In the genomic region with DNA sequence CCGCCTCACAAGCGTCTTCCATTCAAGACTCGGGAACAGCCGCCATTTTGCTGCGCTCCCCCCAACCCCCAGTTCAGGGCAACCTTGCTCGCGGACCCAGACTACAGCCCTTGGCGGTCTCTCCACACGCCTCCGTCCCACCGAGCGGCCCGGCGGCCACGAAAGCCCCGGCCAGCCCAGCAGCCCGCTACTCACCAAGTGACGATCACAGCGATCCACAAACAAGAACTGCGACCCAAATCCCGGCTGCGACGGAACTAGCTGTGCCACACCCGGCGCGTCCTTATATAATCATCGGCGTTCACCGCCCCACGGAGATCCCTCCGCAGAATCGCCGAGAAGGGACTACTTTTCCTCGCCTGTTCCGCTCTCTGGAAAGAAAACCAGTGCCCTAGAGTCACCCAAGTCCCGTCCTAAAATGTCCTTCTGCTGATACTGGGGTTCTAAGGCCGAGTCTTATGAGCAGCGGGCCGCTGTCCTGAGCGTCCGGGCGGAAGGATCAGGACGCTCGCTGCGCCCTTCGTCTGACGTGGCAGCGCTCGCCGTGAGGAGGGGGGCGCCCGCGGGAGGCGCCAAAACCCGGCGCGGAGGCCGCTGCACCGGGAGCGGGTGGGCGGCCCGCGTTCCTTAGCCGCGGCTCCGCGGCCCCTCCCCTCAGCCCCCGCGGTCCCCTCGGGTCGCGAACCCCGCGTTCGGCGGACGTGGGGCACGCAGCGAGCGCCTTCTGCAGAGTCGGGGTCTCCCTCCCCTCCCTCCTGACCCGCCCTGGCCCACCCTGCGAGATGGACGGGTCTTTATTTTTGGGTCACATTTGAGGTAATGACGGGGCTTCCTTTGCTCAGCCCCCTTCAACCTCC, we compare ENCODE assay signal across 1 cellular context.
TF ChIP-seq lines count a peak whose summit lies in the region.

TSS of gene UBC (minus strand) at position 259 of the 857 bp plus-strand sequence. CDS start 879 bp downstream, outside the sequence.

TF ChIP-seq in HepG2, 621 proteins besides CTCF, POLR2A, EP300 and RAD21 (continued from another document and continues in another):
- TF ChIP-seq, protein P1, sequence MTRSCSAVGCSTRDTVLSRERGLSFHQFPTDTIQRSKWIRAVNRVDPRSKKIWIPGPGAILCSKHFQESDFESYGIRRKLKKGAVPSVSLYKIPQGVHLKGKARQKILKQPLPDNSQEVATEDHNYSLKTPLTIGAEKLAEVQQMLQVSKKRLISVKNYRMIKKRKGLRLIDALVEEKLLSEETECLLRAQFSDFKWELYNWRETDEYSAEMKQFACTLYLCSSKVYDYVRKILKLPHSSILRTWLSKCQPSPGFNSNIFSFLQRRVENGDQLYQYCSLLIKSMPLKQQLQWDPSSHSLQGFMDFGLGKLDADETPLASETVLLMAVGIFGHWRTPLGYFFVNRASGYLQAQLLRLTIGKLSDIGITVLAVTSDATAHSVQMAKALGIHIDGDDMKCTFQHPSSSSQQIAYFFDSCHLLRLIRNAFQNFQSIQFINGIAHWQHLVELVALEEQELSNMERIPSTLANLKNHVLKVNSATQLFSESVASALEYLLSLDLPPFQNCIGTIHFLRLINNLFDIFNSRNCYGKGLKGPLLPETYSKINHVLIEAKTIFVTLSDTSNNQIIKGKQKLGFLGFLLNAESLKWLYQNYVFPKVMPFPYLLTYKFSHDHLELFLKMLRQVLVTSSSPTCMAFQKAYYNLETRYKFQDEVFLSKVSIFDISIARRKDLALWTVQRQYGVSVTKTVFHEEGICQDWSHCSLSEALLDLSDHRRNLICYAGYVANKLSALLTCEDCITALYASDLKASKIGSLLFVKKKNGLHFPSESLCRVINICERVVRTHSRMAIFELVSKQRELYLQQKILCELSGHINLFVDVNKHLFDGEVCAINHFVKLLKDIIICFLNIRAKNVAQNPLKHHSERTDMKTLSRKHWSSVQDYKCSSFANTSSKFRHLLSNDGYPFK (CRISPR knock-in tag; IDR thresholded peaks at IDR 0.05; ENCODE audit: borderline replicate concordance): peak; percentile 81; the same call in 1 of the 2 replicates
- TF ChIP-seq HMG20A (CRISPR knock-in tag; IDR thresholded peaks at IDR 0.05; ENCODE audit: borderline replicate concordance): no peak
- peak; percentile 66 for TF ChIP-seq BCL6 (CRISPR knock-in tag; IDR thresholded peaks at IDR 0.05)
- no peak for TF ChIP-seq ZNF773 (CRISPR knock-in tag; IDR thresholded peaks at IDR 0.05; ENCODE audit: borderline replicate concordance)
- TF ChIP-seq CHCHD3 (CRISPR knock-in tag; IDR thresholded peaks at IDR 0.05): no peak
- no peak for TF ChIP-seq ZNF496 (CRISPR knock-in tag; IDR thresholded peaks at IDR 0.05; ENCODE audit: insufficient replicate concordance)
- peak; percentile 78 for TF ChIP-seq KAT8 (CRISPR knock-in tag; IDR thresholded peaks at IDR 0.05)
- no peak for TF ChIP-seq TERF1 (CRISPR knock-in tag; IDR thresholded peaks at IDR 0.05)
- TF ChIP-seq, protein P2, sequence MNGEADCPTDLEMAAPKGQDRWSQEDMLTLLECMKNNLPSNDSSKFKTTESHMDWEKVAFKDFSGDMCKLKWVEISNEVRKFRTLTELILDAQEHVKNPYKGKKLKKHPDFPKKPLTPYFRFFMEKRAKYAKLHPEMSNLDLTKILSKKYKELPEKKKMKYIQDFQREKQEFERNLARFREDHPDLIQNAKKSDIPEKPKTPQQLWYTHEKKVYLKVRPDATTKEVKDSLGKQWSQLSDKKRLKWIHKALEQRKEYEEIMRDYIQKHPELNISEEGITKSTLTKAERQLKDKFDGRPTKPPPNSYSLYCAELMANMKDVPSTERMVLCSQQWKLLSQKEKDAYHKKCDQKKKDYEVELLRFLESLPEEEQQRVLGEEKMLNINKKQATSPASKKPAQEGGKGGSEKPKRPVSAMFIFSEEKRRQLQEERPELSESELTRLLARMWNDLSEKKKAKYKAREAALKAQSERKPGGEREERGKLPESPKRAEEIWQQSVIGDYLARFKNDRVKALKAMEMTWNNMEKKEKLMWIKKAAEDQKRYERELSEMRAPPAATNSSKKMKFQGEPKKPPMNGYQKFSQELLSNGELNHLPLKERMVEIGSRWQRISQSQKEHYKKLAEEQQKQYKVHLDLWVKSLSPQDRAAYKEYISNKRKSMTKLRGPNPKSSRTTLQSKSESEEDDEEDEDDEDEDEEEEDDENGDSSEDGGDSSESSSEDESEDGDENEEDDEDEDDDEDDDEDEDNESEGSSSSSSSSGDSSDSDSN (CRISPR knock-in tag; IDR thresholded peaks at IDR 0.05): peak; percentile 71
- TF ChIP-seq SNAPC4 (CRISPR knock-in tag; IDR thresholded peaks at IDR 0.05): peak; percentile 53
- TF ChIP-seq NR2F2 (IDR thresholded peaks at IDR 0.05; ENCODE audit: borderline replicate concordance, low read depth): no peak
- TF ChIP-seq HNF1A (IDR thresholded peaks at IDR 0.05; ENCODE audit: low read depth): no peak; the same call in 1 of the 2 replicates
- 0 out of 2 replicates have a peak, but pooled peaks have one; percentile 81 for TF ChIP-seq HNF1A (CRISPR knock-in tag; IDR thresholded peaks at IDR 0.05; ENCODE audit: borderline replicate concordance)
- no peak for TF ChIP-seq CCAR2 (optimal IDR thresholded peaks at IDR 0.05; ENCODE audit: low read depth, low read length)
- TF ChIP-seq MIER2 (CRISPR knock-in tag; IDR thresholded peaks at IDR 0.05): peak; percentile 75
- TF ChIP-seq BRF2 (CRISPR knock-in tag; IDR thresholded peaks at IDR 0.05): peak; percentile 94
- no peak for TF ChIP-seq SUZ12 (IDR thresholded peaks at IDR 0.05; ENCODE audit: low read depth, low read length)
- TF ChIP-seq ZIK1 (CRISPR knock-in tag; IDR thresholded peaks at IDR 0.05; ENCODE audit: borderline replicate concordance, low read depth): peak; percentile 8; the same call in 1 of the 2 replicates
- 0 out of 2 replicates have a peak, but pooled peaks have one; percentile 33 for TF ChIP-seq ATF7 (IDR thresholded peaks at IDR 0.05)
- 0 out of 2 replicates have a peak, but pooled peaks have one; percentile 14 for TF ChIP-seq ATF7 (CRISPR knock-in tag; IDR thresholded peaks at IDR 0.05)
- 0 out of 2 replicates have a peak, but pooled peaks have one; percentile 55 for TF ChIP-seq ZNF562 (CRISPR knock-in tag; IDR thresholded peaks at IDR 0.05; ENCODE audit: borderline replicate concordance)
- peak; percentile 58; the same call in 1 of the 2 replicates for TF ChIP-seq ONECUT2 (CRISPR knock-in tag; IDR thresholded peaks at IDR 0.05)
- peak; percentile 97 for TF ChIP-seq DMAP1 (CRISPR knock-in tag; IDR thresholded peaks at IDR 0.05)
- TF ChIP-seq ZNF589 (CRISPR knock-in tag; conservative IDR thresholded peaks at IDR 0.05): peak; percentile 62; the same call in 1 of the 2 replicates
- peak; percentile 71; the same call in 1 of the 2 replicates for TF ChIP-seq ZSCAN30 (CRISPR knock-in tag; IDR thresholded peaks at IDR 0.05)
- TF ChIP-seq KAT2B (IDR thresholded peaks at IDR 0.05; ENCODE audit: borderline replicate concordance, low read depth, low read length): no peak
